Comparison of ENCODE assay signal across 8 cellular contexts in the genomic region with DNA sequence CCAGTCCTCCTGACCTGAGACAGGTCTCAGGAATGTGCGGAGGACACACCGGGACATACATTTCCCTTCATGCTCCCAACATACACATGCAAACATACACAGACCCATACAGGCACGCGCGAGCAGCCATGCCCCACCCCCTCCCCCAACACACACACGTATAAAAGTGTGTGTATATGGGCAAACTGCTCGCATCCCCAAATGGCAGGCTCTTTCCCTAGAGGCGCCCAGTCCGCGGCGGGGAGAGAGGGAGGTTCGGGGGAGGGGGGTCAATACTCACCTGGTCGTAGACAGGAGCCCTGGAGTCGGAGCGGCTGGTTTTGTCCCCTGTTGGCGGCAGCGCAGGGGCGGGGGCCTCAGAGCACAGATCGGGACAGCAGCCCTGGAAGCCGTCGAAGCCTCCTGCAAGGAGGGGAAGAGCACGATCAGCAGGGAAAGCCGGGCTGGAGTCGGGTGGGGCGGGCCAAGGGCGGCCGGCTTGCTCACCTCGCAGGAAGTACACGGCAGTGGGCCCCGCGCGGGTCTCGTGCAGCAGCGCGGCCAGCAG. TPM values are rescaled to one million over a fixed set of nuclear protein-coding genes. Genes with fewer than 3 reads are reported as not detected.
DNase-seq lines count a peak whose midpoint lies in the region; ATAC-seq, FAIRE-seq and TF ChIP-seq lines count a peak whose summit lies in the region.

No MANE protein-coding gene starts in this region.

- no CpG with 5 or more reads among the region's 35 CpGs for WGBS in neuronal stem cell (ENCODE audit: extremely low coverage in 2 of 2, insufficient read length in 2 of 2, insufficient replicate concordance in 1 of 2), 2 donors

- no peaks in the 10 kb centered on the region for H3K36me3 ChIP-seq in neuronal stem cell (replicated peaks in 1 of 2; ENCODE audit: control insufficient read depth in 2 of 2, insufficient read depth in 2 of 2, low read length in 2 of 2)

- H2BK5ac ChIP-seq in neuronal stem cell (ENCODE audit: low read length), result no peak overlapping the region

- H3K23ac ChIP-seq in neuronal stem cell (ENCODE audit: low read depth, low read length, poor library complexity), result peak overlapping the region; percentile 48

- H3K27ac ChIP-seq in VCaP, result peak overlapping the region; percentile 93
- H3K27ac ChIP-seq in neuronal stem cell (replicated peaks; ENCODE audit: low read length), result no peak overlapping the region

- ATAC-seq in GM19455 (IDR thresholded peaks at IDR 0.05; ENCODE audit: unreplicated experiment), result no peak

- H3K79me1 ChIP-seq in neuronal stem cell (ENCODE audit: low read depth, low read length), result peaks cover 4% of the 10 kb centered on the region

- peaks cover 20 to 21% of the 10 kb centered on the region in 2 donors for H3K4me1 ChIP-seq in neuronal stem cell (ENCODE audit: control insufficient read depth in 2 of 2, insufficient read depth in 1 of 2, low read depth in 1 of 2, low read length in 2 of 2)

- H3K18ac ChIP-seq in neuronal stem cell (ENCODE audit: low read length), result peak overlapping the region; percentile 97

- no peaks in the 10 kb centered on the region for H3K9me3 ChIP-seq in neuronal stem cell (replicated peaks in 1 of 2; ENCODE audit: control insufficient read depth in 2 of 2, insufficient read depth in 1 of 2, low read depth in 1 of 2, low read length in 2 of 2)

- no peak overlapping the region for H2BK120ac ChIP-seq in neuronal stem cell (ENCODE audit: low read depth, low read length)

- peak overlapping the region; percentile 76 for H3K4me2 ChIP-seq in neuronal stem cell (ENCODE audit: insufficient read depth, low read length, poor library complexity, severe bottlenecking)

- TF ChIP-seq CTCF in VCaP (conservative IDR thresholded peaks at IDR 0.05), result peak; percentile 21

- peak; percentile 38 for DNase-seq in activated gamma-delta T cell treated with Interleukin-2 at 50 U/mL for 16 hours
- DNase-seq in activated gamma-delta T cell (lab: John Stamatoyannopoulos, UW), result no peak
- peak; percentile 25 for DNase-seq in effector CD4-positive, alpha-beta T cell
- no peak for DNase-seq in neuronal stem cell (ENCODE audit: low spot score)
- no peak for DNase-seq in NCI-H1092 treated with DMSO at 0.1 percent for 48 hours (lab: John Stamatoyannopoulos, UW)
- DNase-seq in HTR-8/SVneo (ENCODE audit: insufficient read length, low spot score), result no peak

- H2AK5ac ChIP-seq in neuronal stem cell (ENCODE audit: low read depth, low read length), result peak overlapping the region; percentile 2

- H2BK12ac ChIP-seq in neuronal stem cell (ENCODE audit: low read length), result no peak overlapping the region

- no peak overlapping the region for H4K91ac ChIP-seq in neuronal stem cell (ENCODE audit: low read depth, low read length, poor library complexity)

- peak overlapping the region; percentile 80 for H3K9ac ChIP-seq in neuronal stem cell (ENCODE audit: low read depth, low read length, poor library complexity)

- peak overlapping the region; percentile 38 to 71 for H3K4me3 ChIP-seq in neuronal stem cell (ENCODE audit: low read length in 2 of 2)

- H3K27me3 ChIP-seq in neuronal stem cell (ENCODE audit: control insufficient read depth in 3 of 3, insufficient read depth in 3 of 3, low read depth in 1 of 3, low read length in 3 of 3), result peaks cover 6 to 79% (median 29%) of the 10 kb centered on the region in 3 experiments

- H3K14ac ChIP-seq in neuronal stem cell (ENCODE audit: low read length), result peak overlapping the region; percentile 76

- H2AFZ ChIP-seq in neuronal stem cell (ENCODE audit: low read length), result peak overlapping the region; percentile 95

- no peak overlapping the region for H3K4ac ChIP-seq in neuronal stem cell (ENCODE audit: low read length)

- no peak for FAIRE-seq in HTR-8/SVneo (lab: Jason Lieb, UNC)

- H4K8ac ChIP-seq in neuronal stem cell (ENCODE audit: low read depth, low read length), result peak overlapping the region; percentile 89

- H2BK15ac ChIP-seq in neuronal stem cell (ENCODE audit: low read length), result peak overlapping the region; percentile 86

RNA-seq across cellular contexts. Expression of a gene that starts 0.7 kb away (rescaled TPM):
- 0.59 TPM for polyA plus RNA-seq in neuronal stem cell (2013, experiment 1 of 2)
- polyA plus RNA-seq in neuronal stem cell (2013, experiment 2 of 2), result 0.58 TPM

RNA-seq across cellular contexts. Expression of a gene that starts 6.3 kb away (rescaled TPM):
- not detected for polyA plus RNA-seq in neuronal stem cell (2013, experiment 1 of 2)
- 0.04 TPM for polyA plus RNA-seq in neuronal stem cell (2013, experiment 2 of 2)

RNA-seq across cellular contexts. Expression of a gene that starts 28.2 kb away (rescaled TPM):
- 3.6 TPM for polyA plus RNA-seq in neuronal stem cell (2013, experiment 1 of 2)
- 3.7 TPM for polyA plus RNA-seq in neuronal stem cell (2013, experiment 2 of 2)

Comparison
In these comparisons a context has a peak if more than half of its experiments do, and no peak if none do; other contexts are left out.
1. DNase-seq: peak in activated gamma-delta T cell treated with Interleukin-2 at 50 U/mL for 16 hours (single experiment) and effector CD4-positive, alpha-beta T cell (single experiment); none in activated gamma-delta T cell (single experiment), neuronal stem cell (single experiment), NCI-H1092 treated with DMSO at 0.1 percent for 48 hours (single experiment) and HTR-8/SVneo (single experiment).